In the genomic region with DNA sequence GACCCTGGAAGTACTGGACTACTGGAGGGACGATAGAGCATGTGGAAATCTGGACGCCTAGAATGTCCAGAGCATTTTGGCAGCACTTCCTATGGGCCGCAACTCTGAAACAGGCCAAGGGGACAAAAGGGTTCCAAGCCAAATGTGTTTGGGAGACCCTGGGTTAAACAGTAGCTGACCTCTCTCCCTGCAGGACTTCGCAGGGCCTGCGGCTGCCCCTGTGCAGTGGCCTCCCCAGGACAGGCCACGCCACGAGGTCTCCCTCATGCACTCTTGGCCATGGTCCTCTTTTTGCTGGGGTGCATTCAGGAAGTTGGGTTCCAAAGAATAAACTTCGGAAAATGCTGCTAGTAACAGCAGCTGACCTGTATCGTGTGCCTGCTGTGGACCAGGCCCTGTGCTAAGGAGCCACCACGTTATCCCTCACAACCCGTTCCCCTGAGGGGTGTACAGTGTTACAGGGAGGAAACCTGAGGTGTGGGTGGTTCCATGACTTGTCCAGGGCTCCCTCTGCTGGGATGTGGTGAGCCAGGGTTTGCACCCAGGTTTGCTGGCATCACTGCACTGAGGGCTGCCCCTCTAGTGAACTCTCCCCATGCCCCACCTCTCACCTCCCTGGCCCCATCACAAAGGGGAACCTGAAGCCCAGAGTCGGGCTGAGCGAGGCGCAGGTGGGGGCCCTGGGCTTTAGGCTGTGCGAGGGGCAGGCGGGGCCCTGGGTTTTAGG, we compare ENCODE assay signal across 1 cellular context.
TF ChIP-seq lines count a peak whose summit lies in the region.

No MANE protein-coding gene starts in this region.

TF ChIP-seq in H1, 55 proteins besides CTCF, POLR2A, EP300 and RAD21:
- TF ChIP-seq BCL11A (IDR thresholded peaks at IDR 0.05; ENCODE audit: low read depth in 2 of 2, low read length in 2 of 2) (no peak), KDM4A (IDR thresholded peaks at IDR 0.05; ENCODE audit: low read depth, low read length, severe bottlenecking) (no peak), NANOG (IDR thresholded peaks at IDR 0.05; ENCODE audit: insufficient read depth, low read depth, low read length, poor library complexity, severe bottlenecking) (no peak), SAP30 (IDR thresholded peaks at IDR 0.05; ENCODE audit: insufficient read depth, insufficient replicate concordance, low read length) (no peak), CEBPB (IDR thresholded peaks at IDR 0.05; ENCODE audit: low read depth, low read length) (no peak), CHD2 (IDR thresholded peaks at IDR 0.05; ENCODE audit: low read length) (no peak), GABPA (IDR thresholded peaks at IDR 0.05; ENCODE audit: borderline replicate concordance, insufficient read depth, low read length) (no peak), SP2 (IDR thresholded peaks at IDR 0.05; ENCODE audit: low read length) (no peak), CREB1 (IDR thresholded peaks at IDR 0.05) (no peak), JUND (IDR thresholded peaks at IDR 0.05; ENCODE audit: low read length) (no peak), SP1 (IDR thresholded peaks at IDR 0.05; ENCODE audit: low read depth, low read length) (no peak), NRF1 (IDR thresholded peaks at IDR 0.05; ENCODE audit: low read depth, low read length) (no peak), TEAD4 (IDR thresholded peaks at IDR 0.05; ENCODE audit: low read depth, low read length) (no peak)
- TF ChIP-seq, protein P1, sequence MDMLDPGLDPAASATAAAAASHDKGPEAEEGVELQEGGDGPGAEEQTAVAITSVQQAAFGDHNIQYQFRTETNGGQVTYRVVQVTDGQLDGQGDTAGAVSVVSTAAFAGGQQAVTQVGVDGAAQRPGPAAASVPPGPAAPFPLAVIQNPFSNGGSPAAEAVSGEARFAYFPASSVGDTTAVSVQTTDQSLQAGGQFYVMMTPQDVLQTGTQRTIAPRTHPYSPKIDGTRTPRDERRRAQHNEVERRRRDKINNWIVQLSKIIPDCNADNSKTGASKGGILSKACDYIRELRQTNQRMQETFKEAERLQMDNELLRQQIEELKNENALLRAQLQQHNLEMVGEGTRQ (IDR thresholded peaks at IDR 0.05; ENCODE audit: low read length), result no peak
